ENCODE assay signal across 1 cellular context in the genomic region with DNA sequence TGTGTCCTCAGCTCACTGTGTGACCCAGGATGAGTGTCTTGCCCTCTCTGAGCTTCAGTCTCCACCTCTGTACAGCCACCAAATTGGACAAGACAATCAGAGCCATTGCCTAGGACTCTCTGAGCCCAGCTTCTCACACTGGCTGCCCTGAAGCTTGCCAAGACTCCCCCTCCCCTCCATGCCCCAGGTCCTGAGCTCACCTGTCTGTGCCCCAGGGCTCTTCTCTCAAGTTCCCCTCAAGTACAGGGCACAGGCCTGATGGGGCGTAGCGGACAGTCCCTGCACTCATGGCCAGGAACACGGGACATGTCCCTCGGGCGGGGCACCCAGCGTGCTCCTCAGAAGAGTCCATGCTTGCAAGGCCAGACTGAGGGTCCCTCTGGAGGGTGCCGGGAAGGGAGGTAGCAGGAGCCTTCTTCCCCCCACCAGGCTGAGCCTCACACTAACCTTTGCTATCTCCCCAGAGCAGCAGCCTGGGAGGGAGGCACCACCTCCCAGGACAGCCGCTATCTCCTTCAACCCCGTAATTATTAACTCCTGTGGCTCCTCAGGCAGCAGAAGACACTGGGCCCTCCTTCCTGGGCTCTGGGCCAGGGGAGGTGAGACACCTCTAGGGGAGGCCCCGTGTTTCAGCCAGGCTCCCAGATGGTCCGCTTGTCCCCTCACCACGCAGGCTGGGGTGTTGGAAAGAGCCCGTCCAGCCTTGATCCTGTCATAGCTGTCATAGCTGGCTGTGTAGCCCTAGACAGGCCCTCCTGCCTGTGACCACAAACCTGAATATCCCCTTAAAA.
TF ChIP-seq lines count a peak whose summit lies in the region.

No MANE protein-coding gene starts in this region.

TF ChIP-seq in K562, 482 proteins besides CTCF, POLR2A, EP300 and RAD21 (continued from another document and continues in another):
- TF ChIP-seq, protein P1, sequence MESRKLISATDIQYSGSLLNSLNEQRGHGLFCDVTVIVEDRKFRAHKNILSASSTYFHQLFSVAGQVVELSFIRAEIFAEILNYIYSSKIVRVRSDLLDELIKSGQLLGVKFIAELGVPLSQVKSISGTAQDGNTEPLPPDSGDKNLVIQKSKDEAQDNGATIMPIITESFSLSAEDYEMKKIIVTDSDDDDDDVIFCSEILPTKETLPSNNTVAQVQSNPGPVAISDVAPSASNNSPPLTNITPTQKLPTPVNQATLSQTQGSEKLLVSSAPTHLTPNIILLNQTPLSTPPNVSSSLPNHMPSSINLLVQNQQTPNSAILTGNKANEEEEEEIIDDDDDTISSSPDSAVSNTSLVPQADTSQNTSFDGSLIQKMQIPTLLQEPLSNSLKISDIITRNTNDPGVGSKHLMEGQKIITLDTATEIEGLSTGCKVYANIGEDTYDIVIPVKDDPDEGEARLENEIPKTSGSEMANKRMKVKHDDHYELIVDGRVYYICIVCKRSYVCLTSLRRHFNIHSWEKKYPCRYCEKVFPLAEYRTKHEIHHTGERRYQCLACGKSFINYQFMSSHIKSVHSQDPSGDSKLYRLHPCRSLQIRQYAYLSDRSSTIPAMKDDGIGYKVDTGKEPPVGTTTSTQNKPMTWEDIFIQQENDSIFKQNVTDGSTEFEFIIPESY (CRISPR knock-in tag; IDR thresholded peaks at IDR 0.05) = 0 out of 2 replicates have a peak, but pooled peaks have one; percentile 29
- TF ChIP-seq NFIC (IDR thresholded peaks at IDR 0.05) (peak; percentile 99), ZNF445 (CRISPR knock-in tag; IDR thresholded peaks at IDR 0.05; ENCODE audit: low read depth) (no peak), CBX1 (IDR thresholded peaks at IDR 0.05; ENCODE audit: low read depth) (0 out of 2 replicates have a peak, but pooled peaks have one; percentile 48), KAT8 (IDR thresholded peaks at IDR 0.05; ENCODE audit: low read depth) (no peak), FOXJ3 (CRISPR knock-in tag; IDR thresholded peaks at IDR 0.05) (no peak), ZNF780A (CRISPR knock-in tag; IDR thresholded peaks at IDR 0.05) (no peak), SMC3 (conservative IDR thresholded peaks at IDR 0.05; ENCODE audit: insufficient read depth, low read depth, low read length) (no peak), HNRNPK (IDR thresholded peaks at IDR 0.05; ENCODE audit: low read depth, low read length, poor library complexity, severe bottlenecking) (no peak), SLC30A9 (CRISPR knock-in tag; IDR thresholded peaks at IDR 0.05) (no peak), CBFA2T2 (conservative IDR thresholded peaks at IDR 0.05) (peak; percentile 93), ZNF57 (CRISPR knock-in tag; IDR thresholded peaks at IDR 0.05) (no peak), ZNF76 (CRISPR knock-in tag; IDR thresholded peaks at IDR 0.05; ENCODE audit: borderline replicate concordance) (no peak), ZNF561 (CRISPR knock-in tag; conservative IDR thresholded peaks at IDR 0.05) (no peak), ZNF778 (CRISPR knock-in tag; IDR thresholded peaks at IDR 0.05) (no peak), ZNF707 (CRISPR knock-in tag; conservative IDR thresholded peaks at IDR 0.05) (no peak), SMARCA5 (IDR thresholded peaks at IDR 0.05) (peak; percentile 96), HMG20B (CRISPR knock-in tag; IDR thresholded peaks at IDR 0.05) (no peak), ZNF174 (CRISPR knock-in tag; IDR thresholded peaks at IDR 0.05) (no peak), NBN (IDR thresholded peaks at IDR 0.05; ENCODE audit: low read depth) (peak; percentile 36), PHTF2 (CRISPR knock-in tag; IDR thresholded peaks at IDR 0.05) (no peak), ZNF717 (CRISPR knock-in tag; IDR thresholded peaks at IDR 0.05) (no peak), LEF1 (IDR thresholded peaks at IDR 0.05) (peak; percentile 56; the same call in 1 of the 2 replicates), DDX20 (tag; IDR thresholded peaks at IDR 0.05; ENCODE audit: low read depth) (no peak), SMAD1 (IDR thresholded peaks at IDR 0.05; ENCODE audit: low read depth, low read length, partially characterized antibody) (peak; percentile 67), PHF21A (IDR thresholded peaks at IDR 0.05; ENCODE audit: borderline replicate concordance, low read depth) (peak; percentile 87; the same call in 1 of the 2 replicates), MTA1 (IDR thresholded peaks at IDR 0.05; ENCODE audit: borderline replicate concordance) (0 out of 2 replicates have a peak, but pooled peaks have one; percentile 41), HCFC1 (IDR thresholded peaks at IDR 0.05; ENCODE audit: low read depth, low read length) (no peak), MTA2 (IDR thresholded peaks at IDR 0.05; ENCODE audit: low read depth) (peak; percentile 88), ZNF253 (CRISPR knock-in tag; conservative IDR thresholded peaks at IDR 0.05) (no peak), OTX1 (CRISPR knock-in tag; IDR thresholded peaks at IDR 0.05) (no peak), XRCC5 (IDR thresholded peaks at IDR 0.05; ENCODE audit: low read depth, low read length) (no peak; the same call in none of the 2 replicates), RBM14 (IDR thresholded peaks at IDR 0.05; ENCODE audit: borderline replicate concordance, insufficient read depth, low read depth, low read length) (no peak), ZNF699 (CRISPR knock-in tag; IDR thresholded peaks at IDR 0.05; ENCODE audit: insufficient replicate concordance) (no peak)
- TF ChIP-seq, protein P2, sequence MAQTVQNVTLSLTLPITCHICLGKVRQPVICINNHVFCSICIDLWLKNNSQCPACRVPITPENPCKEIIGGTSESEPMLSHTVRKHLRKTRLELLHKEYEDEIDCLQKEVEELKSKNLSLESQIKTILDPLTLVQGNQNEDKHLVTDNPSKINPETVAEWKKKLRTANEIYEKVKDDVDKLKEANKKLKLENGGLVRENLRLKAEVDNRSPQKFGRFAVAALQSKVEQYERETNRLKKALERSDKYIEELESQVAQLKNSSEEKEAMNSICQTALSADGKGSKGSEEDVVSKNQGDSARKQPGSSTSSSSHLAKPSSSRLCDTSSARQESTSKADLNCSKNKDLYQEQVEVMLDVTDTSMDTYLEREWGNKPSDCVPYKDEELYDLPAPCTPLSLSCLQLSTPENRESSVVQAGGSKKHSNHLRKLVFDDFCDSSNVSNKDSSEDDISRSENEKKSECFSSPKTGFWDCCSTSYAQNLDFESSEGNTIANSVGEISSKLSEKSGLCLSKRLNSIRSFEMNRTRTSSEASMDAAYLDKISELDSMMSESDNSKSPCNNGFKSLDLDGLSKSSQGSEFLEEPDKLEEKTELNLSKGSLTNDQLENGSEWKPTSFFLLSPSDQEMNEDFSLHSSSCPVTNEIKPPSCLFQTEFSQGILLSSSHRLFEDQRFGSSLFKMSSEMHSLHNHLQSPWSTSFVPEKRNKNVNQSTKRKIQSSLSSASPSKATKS (CRISPR knock-in tag; IDR thresholded peaks at IDR 0.05) = no peak
- TF ChIP-seq, protein P3, sequence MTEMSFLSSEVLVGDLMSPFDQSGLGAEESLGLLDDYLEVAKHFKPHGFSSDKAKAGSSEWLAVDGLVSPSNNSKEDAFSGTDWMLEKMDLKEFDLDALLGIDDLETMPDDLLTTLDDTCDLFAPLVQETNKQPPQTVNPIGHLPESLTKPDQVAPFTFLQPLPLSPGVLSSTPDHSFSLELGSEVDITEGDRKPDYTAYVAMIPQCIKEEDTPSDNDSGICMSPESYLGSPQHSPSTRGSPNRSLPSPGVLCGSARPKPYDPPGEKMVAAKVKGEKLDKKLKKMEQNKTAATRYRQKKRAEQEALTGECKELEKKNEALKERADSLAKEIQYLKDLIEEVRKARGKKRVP (CRISPR knock-in tag; IDR thresholded peaks at IDR 0.05) = no peak
- TF ChIP-seq, protein P4, sequence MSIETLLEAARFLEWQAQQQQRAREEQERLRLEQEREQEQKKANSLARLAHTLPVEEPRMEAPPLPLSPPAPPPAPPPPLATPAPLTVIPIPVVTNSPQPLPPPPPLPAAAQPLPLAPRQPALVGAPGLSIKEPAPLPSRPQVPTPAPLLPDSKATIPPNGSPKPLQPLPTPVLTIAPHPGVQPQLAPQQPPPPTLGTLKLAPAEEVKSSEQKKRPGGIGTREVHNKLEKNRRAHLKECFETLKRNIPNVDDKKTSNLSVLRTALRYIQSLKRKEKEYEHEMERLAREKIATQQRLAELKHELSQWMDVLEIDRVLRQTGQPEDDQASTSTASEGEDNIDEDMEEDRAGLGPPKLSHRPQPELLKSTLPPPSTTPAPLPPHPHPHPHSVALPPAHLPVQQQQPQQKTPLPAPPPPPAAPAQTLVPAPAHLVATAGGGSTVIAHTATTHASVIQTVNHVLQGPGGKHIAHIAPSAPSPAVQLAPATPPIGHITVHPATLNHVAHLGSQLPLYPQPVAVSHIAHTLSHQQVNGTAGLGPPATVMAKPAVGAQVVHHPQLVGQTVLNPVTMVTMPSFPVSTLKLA (conservative IDR thresholded peaks at IDR 0.05) = peak; percentile 52 to 73; a peak in 3 of 4 replicates
- TF ChIP-seq, protein P5, sequence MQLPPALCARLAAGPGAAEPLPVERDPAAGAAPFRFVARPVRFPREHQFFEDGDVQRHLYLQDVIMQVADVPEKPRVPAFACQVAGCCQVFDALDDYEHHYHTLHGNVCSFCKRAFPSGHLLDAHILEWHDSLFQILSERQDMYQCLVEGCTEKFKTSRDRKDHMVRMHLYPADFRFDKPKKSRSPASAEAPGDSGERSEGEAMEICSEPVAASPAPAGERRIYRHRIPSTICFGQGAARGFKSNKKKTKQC (CRISPR knock-in tag; IDR thresholded peaks at IDR 0.05) = peak; percentile 64; the same call in 1 of the 2 replicates
- TF ChIP-seq, protein P6, sequence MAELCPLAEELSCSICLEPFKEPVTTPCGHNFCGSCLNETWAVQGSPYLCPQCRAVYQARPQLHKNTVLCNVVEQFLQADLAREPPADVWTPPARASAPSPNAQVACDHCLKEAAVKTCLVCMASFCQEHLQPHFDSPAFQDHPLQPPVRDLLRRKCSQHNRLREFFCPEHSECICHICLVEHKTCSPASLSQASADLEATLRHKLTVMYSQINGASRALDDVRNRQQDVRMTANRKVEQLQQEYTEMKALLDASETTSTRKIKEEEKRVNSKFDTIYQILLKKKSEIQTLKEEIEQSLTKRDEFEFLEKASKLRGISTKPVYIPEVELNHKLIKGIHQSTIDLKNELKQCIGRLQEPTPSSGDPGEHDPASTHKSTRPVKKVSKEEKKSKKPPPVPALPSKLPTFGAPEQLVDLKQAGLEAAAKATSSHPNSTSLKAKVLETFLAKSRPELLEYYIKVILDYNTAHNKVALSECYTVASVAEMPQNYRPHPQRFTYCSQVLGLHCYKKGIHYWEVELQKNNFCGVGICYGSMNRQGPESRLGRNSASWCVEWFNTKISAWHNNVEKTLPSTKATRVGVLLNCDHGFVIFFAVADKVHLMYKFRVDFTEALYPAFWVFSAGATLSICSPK (IDR thresholded peaks at IDR 0.05; ENCODE audit: borderline replicate concordance) = no peak
- TF ChIP-seq, protein P7, sequence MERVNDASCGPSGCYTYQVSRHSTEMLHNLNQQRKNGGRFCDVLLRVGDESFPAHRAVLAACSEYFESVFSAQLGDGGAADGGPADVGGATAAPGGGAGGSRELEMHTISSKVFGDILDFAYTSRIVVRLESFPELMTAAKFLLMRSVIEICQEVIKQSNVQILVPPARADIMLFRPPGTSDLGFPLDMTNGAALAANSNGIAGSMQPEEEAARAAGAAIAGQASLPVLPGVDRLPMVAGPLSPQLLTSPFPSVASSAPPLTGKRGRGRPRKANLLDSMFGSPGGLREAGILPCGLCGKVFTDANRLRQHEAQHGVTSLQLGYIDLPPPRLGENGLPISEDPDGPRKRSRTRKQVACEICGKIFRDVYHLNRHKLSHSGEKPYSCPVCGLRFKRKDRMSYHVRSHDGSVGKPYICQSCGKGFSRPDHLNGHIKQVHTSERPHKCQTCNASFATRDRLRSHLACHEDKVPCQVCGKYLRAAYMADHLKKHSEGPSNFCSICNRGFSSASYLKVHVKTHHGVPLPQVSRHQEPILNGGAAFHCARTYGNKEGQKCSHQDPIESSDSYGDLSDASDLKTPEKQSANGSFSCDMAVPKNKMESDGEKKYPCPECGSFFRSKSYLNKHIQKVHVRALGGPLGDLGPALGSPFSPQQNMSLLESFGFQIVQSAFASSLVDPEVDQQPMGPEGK (CRISPR knock-in tag; IDR thresholded peaks at IDR 0.05; ENCODE audit: borderline replicate concordance) = no peak
- TF ChIP-seq, protein P8, sequence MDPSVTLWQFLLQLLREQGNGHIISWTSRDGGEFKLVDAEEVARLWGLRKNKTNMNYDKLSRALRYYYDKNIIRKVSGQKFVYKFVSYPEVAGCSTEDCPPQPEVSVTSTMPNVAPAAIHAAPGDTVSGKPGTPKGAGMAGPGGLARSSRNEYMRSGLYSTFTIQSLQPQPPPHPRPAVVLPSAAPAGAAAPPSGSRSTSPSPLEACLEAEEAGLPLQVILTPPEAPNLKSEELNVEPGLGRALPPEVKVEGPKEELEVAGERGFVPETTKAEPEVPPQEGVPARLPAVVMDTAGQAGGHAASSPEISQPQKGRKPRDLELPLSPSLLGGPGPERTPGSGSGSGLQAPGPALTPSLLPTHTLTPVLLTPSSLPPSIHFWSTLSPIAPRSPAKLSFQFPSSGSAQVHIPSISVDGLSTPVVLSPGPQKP (CRISPR knock-in tag; IDR thresholded peaks at IDR 0.05) = no peak
- TF ChIP-seq, protein P9, sequence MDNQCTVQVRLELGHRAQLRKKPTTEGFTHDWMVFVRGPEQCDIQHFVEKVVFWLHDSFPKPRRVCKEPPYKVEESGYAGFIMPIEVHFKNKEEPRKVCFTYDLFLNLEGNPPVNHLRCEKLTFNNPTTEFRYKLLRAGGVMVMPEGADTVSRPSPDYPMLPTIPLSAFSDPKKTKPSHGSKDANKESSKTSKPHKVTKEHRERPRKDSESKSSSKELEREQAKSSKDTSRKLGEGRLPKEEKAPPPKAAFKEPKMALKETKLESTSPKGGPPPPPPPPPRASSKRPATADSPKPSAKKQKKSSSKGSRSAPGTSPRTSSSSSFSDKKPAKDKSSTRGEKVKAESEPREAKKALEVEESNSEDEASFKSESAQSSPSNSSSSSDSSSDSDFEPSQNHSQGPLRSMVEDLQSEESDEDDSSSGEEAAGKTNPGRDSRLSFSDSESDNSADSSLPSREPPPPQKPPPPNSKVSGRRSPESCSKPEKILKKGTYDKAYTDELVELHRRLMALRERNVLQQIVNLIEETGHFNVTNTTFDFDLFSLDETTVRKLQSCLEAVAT (IDR thresholded peaks at IDR 0.05) = 0 out of 4 replicates have a peak, but pooled peaks of 1 of the 2 experiments have one; percentile 43
- TF ChIP-seq, protein P10, sequence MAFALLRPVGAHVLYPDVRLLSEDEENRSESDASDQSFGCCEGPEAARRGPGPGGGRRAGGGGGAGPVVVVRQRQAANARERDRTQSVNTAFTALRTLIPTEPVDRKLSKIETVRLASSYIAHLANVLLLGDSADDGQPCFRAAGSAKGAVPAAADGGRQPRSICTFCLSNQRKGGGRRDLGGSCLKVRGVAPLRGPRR (CRISPR knock-in tag; IDR thresholded peaks at IDR 0.05) = no peak
- TF ChIP-seq, protein P11, sequence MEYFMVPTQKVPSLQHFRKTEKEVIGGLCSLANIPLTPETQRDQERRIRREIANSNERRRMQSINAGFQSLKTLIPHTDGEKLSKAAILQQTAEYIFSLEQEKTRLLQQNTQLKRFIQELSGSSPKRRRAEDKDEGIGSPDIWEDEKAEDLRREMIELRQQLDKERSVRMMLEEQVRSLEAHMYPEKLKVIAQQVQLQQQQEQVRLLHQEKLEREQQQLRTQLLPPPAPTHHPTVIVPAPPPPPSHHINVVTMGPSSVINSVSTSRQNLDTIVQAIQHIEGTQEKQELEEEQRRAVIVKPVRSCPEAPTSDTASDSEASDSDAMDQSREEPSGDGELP (CRISPR knock-in tag; IDR thresholded peaks at IDR 0.05; ENCODE audit: borderline replicate concordance) = peak; percentile 88
- TF ChIP-seq, protein P12, sequence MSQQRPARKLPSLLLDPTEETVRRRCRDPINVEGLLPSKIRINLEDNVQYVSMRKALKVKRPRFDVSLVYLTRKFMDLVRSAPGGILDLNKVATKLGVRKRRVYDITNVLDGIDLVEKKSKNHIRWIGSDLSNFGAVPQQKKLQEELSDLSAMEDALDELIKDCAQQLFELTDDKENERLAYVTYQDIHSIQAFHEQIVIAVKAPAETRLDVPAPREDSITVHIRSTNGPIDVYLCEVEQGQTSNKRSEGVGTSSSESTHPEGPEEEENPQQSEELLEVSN (IDR thresholded peaks at IDR 0.05; ENCODE audit: borderline replicate concordance in 1 of 2, extremely low read depth in 1 of 2, insufficient read depth in 1 of 2, insufficient read length in 1 of 2, low read depth in 1 of 2, low read length in 1 of 2, poor library complexity in 1 of 2, severe bottlenecking in 1 of 2) = peak in 1 of 2 experiments; percentile 40
